ENCODE assay signal across 19 cellular contexts in the genomic region with DNA sequence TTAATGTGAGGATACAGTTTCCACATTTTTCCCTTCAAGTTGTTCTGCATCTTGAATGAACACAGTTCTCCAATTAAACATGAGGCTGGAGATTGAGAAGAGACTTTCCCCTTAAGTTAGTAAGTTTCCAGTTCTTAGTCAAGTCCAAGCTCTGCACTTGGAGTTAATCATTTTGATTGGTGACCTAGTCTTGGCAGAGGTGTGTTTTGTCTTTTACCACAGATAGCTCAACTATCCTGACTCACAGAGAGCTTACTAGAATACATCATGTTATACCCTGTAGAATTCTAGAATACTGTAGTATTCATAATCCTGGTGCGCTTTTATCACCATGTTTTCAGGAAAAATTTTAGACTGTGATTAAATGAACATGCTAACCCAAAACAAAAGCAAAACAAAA.
DNase-seq lines count a peak whose midpoint lies in the region; FAIRE-seq and TF ChIP-seq lines count a peak whose summit lies in the region.
"Had no signal": no experiment of that assay in that cellular context is flagged by ENCODE, and none has a peak within 500 bp of the region (broad histone marks: within the 10 kb centered on the region; RNA-seq: fewer than 3 reads in every experiment).

No MANE protein-coding gene starts in this region.

- H3K36me3 Mint-ChIP-seq in activated naive CD4-positive, alpha-beta T cell treated with anti-CD3 and anti-CD28 coated beads for 36 hours (ENCODE audit: low read depth) = no peaks in the 10 kb centered on the region

- TF ChIP-seq POLR2A in Peyer's patch (IDR thresholded peaks at IDR 0.05) = no peak

- H3K9me1 ChIP-seq in keratinocyte (ENCODE audit: control insufficient read depth, extremely low read depth, insufficient read depth, low read length) = no peaks in the 10 kb centered on the region

- no peaks in the 10 kb centered on the region for H3K36me3 ChIP-seq in GM23248 (ENCODE audit: low read depth)
- H3K36me3 ChIP-seq in bronchial epithelial cell (ENCODE audit: control insufficient read depth, insufficient read depth, low read length) = no peaks in the 10 kb centered on the region
- no peaks in the 10 kb centered on the region for H3K36me3 ChIP-seq in keratinocyte (ENCODE audit: control insufficient read depth in 2 of 2, extremely low read depth in 1 of 2, insufficient read depth in 2 of 2, low read length in 2 of 2)
- no peaks in the 10 kb centered on the region for H3K36me3 ChIP-seq in Peyer's patch

- no peaks in the 10 kb centered on the region for H3K9me3 Mint-ChIP-seq in activated naive CD4-positive, alpha-beta T cell treated with anti-CD3 and anti-CD28 coated beads for 36 hours

- peaks cover 6% of the 10 kb centered on the region for H3K27me3 Mint-ChIP-seq in activated naive CD4-positive, alpha-beta T cell treated with anti-CD3 and anti-CD28 coated beads for 36 hours (ENCODE audit: low read depth)

- peaks cover 43% of the 10 kb centered on the region for H3F3A ChIP-seq in GM23248 (ENCODE audit: insufficient read depth)

- H3K9me3 ChIP-seq in GM23248 (ENCODE audit: low read depth) (no peaks in the 10 kb centered on the region), keratinocyte (ENCODE audit: control insufficient read depth, low read depth, low read length) (peaks cover 2% of the 10 kb centered on the region), Peyer's patch (no peaks in the 10 kb centered on the region)

- no peak overlapping the region for H2AFZ ChIP-seq in GM23248
- no peak overlapping the region for H2AFZ ChIP-seq in keratinocyte (ENCODE audit: control insufficient read depth, low read length)

- H3K4me1 Mint-ChIP-seq in activated naive CD4-positive, alpha-beta T cell treated with anti-CD3 and anti-CD28 coated beads for 36 hours (ENCODE audit: low read depth) = no peaks in the 10 kb centered on the region

- H3K4me3 ChIP-seq in AG10803 (ENCODE audit: low read length) (no peak overlapping the region), GM23248 (no peak overlapping the region), bronchial epithelial cell (ENCODE audit: low read depth, low read length) (no peak overlapping the region), keratinocyte (ENCODE audit: control insufficient read depth in 2 of 3, extremely low read depth in 1 of 3, insufficient read depth in 2 of 3, low read depth in 1 of 3, low read length in 3 of 3) (no peak overlapping the region), Peyer's patch (no peak overlapping the region)

- CTCF ChIA-PET in activated naive CD4-positive, alpha-beta T cell treated with anti-CD3 and anti-CD28 coated beads for 36 hours (lab: Charles Lee) = no interaction called here

- H3K4me1 ChIP-seq in GM23248 (ENCODE audit: insufficient read depth) (peaks cover 51% of the 10 kb centered on the region), keratinocyte (ENCODE audit: control insufficient read depth, extremely low read depth, insufficient read depth, low read length) (peaks cover 24% of the 10 kb centered on the region), Peyer's patch (no peaks in the 10 kb centered on the region)

- DNase-seq in AG10803 (ENCODE audit: low read depth) (peak; percentile 64), GM23248 (peak; percentile 72), bronchial epithelial cell (ENCODE audit: low read depth) (peak; percentile 59), keratinocyte (ENCODE audit: low read depth, low spot score) (no peak), Peyer's patch (no peak), midbrain (lab: John Stamatoyannopoulos, UW) (no peak), NCI-H146 (lab: John Stamatoyannopoulos, UW) (no peak)
- no peak for DNase-seq in activated naive CD4-positive, alpha-beta T cell treated with anti-CD3 and anti-CD28 coated beads for 36 hours
- DNase-seq: AML-193, DMS79, H9, Kasumi-1, NCI-H1092 treated with DMSO at 0.1 percent for 48 hours, NCI-H1694, NCI-H2081 treated with DMSO at 0.1 percent for 48 hours, NCI-H524 treated with DMSO at 0.1 percent for 48 hours, SIG-M5 had no signal

- H4K20me1 ChIP-seq in GM23248 (ENCODE audit: insufficient read depth) (no peaks in the 10 kb centered on the region), keratinocyte (ENCODE audit: control insufficient read depth, extremely low read depth, insufficient read depth, low read length) (no peaks in the 10 kb centered on the region)

- no peak for FAIRE-seq in bronchial epithelial cell (lab: Jason Lieb, UNC)
- peak; percentile 53 for FAIRE-seq in keratinocyte (lab: Jason Lieb, UNC)

- no peak overlapping the region for H3K27ac Mint-ChIP-seq in activated naive CD4-positive, alpha-beta T cell treated with anti-CD3 and anti-CD28 coated beads for 36 hours
- H3K27ac Mint-ChIP-seq: H9 had no signal

- intact Hi-C loops in activated naive CD4-positive, alpha-beta T cell treated with anti-CD3 and anti-CD28 coated beads for 36 hours (cut with micrococcal nuclease) = no loop called here

- H3K9ac ChIP-seq in GM23248 = no peak overlapping the region
- no peak overlapping the region for H3K9ac ChIP-seq in keratinocyte (ENCODE audit: control insufficient read depth, extremely low read depth, insufficient read depth, low read length)

- H3K27me3 ChIP-seq in GM23248 (replicated peaks; ENCODE audit: insufficient read depth) = no peaks in the 10 kb centered on the region
- H3K27me3 ChIP-seq in bronchial epithelial cell (ENCODE audit: control insufficient read depth, insufficient read depth, low read length) = no peaks in the 10 kb centered on the region
- no peaks in the 10 kb centered on the region for H3K27me3 ChIP-seq in keratinocyte (ENCODE audit: control insufficient read depth, extremely low read depth, insufficient read depth, low read length)
- no peaks in the 10 kb centered on the region for H3K27me3 ChIP-seq in Peyer's patch

- no peaks in the 10 kb centered on the region for H3K79me2 ChIP-seq in GM23248 (ENCODE audit: insufficient read depth)
- no peaks in the 10 kb centered on the region for H3K79me2 ChIP-seq in keratinocyte (ENCODE audit: control insufficient read depth, insufficient read depth, low read length)

- in situ Hi-C loops in GM23248 (cut with MboI) = no loop called here

- no peak for TF ChIP-seq CTCF in AG10803 (conservative IDR thresholded peaks at IDR 0.05; ENCODE audit: low read length)
- no peak for TF ChIP-seq CTCF in bronchial epithelial cell (IDR thresholded peaks at IDR 0.05; ENCODE audit: insufficient read depth, low read length, severe bottlenecking)
- no peak for TF ChIP-seq CTCF in keratinocyte (optimal IDR thresholded peaks at IDR 0.05 in 1 of 3, IDR thresholded peaks at IDR 0.05 in 1 of 3, conservative IDR thresholded peaks at IDR 0.05 in 1 of 3; ENCODE audit: extremely low read depth in 1 of 3, insufficient read depth in 2 of 3, low read length in 3 of 3)
- no peak for TF ChIP-seq CTCF in Peyer's patch (IDR thresholded peaks at IDR 0.05)

- H3K4me2 ChIP-seq in GM23248 (ENCODE audit: unreplicated experiment) (peak overlapping the region; percentile 21), keratinocyte (ENCODE audit: control insufficient read depth, extremely low read depth, insufficient read depth, low read depth, low read length) (no peak overlapping the region)

- dilution Hi-C loops in keratinocyte (cut with MboI; ENCODE audit: extremely low pct_ligation_motif_present, low sequenced_read_pairs) = no loop called here

- 89 to 96% methylated on average over 1 of the region's 1 CpG for WGBS in GM23248 (ENCODE audit: low coverage in 1 of 2, low lambda C conversion rate in 2 of 2, missing lambda C conversion rate in 2 of 2), 2 experiments

- H3K9me2 ChIP-seq in GM23248 (ENCODE audit: insufficient read depth) = no peaks in the 10 kb centered on the region

- no peak overlapping the region for H3K4me3 Mint-ChIP-seq in activated naive CD4-positive, alpha-beta T cell treated with anti-CD3 and anti-CD28 coated beads for 36 hours
- H3K4me3 Mint-ChIP-seq: H9 had no signal

- H3K27ac ChIP-seq in GM23248 = no peak overlapping the region
- no peak overlapping the region for H3K27ac ChIP-seq in keratinocyte (ENCODE audit: control insufficient read depth, insufficient read depth, low read length)
- H3K27ac ChIP-seq in Peyer's patch = no peak overlapping the region
- H3K27ac ChIP-seq: C4-2B, RWPE1 had no signal

Comparison
In these comparisons a context has a peak if more than half of its experiments do, and no peak if none do; other contexts are left out.
1. DNase-seq: peak in AG10803 (single experiment), GM23248 (single experiment) and bronchial epithelial cell (single experiment); none in keratinocyte (single experiment), Peyer's patch (0 of 3), activated naive CD4-positive, alpha-beta T cell treated with anti-CD3 and anti-CD28 coated beads for 36 hours (single experiment), midbrain (single experiment) and NCI-H146 (single experiment).